In the genomic region with DNA sequence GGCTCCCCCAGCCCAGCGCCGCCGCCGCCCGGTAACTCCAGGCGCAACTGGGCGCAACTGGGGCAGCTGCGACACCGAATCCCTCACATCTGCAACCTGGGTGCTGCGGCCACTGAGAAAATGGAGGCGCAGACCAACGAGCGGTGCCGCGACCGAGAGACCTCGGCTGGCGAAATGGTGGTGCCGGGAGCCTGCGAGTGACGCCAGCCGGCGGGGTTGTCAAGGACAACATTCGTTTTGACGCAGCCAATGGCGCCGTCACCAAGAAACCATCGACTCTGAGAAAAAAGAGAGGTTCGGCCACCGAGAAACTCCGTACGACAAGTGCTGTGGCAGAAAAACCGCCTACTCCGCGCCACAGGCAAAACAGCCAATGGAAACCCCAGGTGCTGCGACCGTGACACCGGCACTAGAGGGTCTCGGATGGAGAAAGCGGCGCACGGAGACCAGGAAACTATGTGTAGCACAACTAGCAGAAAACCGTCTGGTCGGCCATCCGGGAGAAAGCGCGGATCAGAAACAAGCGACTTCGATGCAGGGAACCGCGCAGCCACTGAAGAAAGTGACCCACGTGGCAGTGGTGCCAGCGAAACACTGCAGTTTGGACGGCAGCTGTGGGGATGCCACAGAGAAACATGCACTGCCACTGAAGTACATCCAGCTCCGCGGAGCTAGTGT, we compare ENCODE assay signal across 8 cellular contexts.
DNase-seq lines count a peak whose midpoint lies in the region; ATAC-seq and TF ChIP-seq lines count a peak whose summit lies in the region.

No MANE protein-coding gene starts in this region.

- H3K36me3 ChIP-seq in esophagus muscularis mucosa, result no peaks in the 10 kb centered on the region

- intact Hi-C loops in esophagus muscularis mucosa (cut with DNase I), result loop anchor here (10.0 kb wide), 1 partner anchor 83 kb away; no protein-coding TSS in a partner anchor
- intact Hi-C loops in sciatic nerve (cut with DNase I), result loop anchor here (5.0 kb wide), 1 partner anchor 41 kb away; no protein-coding TSS in a partner anchor

- TF ChIP-seq CTCF in GM13976 (IDR thresholded peaks at IDR 0.05; ENCODE audit: borderline replicate concordance, control extremely low read depth, extremely low read depth, insufficient read depth, missing control alignments) (no peak), esophagus muscularis mucosa (IDR thresholded peaks at IDR 0.05) (no peak)

- peaks cover 24 to 43% (median 40%) of the 10 kb centered on the region in 4 donors for H3K4me1 ChIP-seq in esophagus muscularis mucosa

- H3K27me3 ChIP-seq in esophagus muscularis mucosa, result peaks cover 0 to 99% (median 58%) of the 10 kb centered on the region in 4 donors

- H3K27ac ChIP-seq in esophagus muscularis mucosa (replicated peaks in 1 of 4), result peak overlapping the region; percentile 74 to 89 (median 83)

- TF ChIP-seq EP300 in esophagus muscularis mucosa (IDR thresholded peaks at IDR 0.05), result no peak

- peak overlapping the region; percentile 51 to 63 (median 55) for H3K4me3 ChIP-seq in esophagus muscularis mucosa

- TF ChIP-seq POLR2A in esophagus muscularis mucosa (IDR thresholded peaks at IDR 0.05; ENCODE audit: low read depth), result no peak

- peaks cover 0 to 11% (median 0%) of the 10 kb centered on the region in 4 donors for H3K9me3 ChIP-seq in esophagus muscularis mucosa

- ATAC-seq in HG02678 (IDR thresholded peaks at IDR 0.05; ENCODE audit: unreplicated experiment) (peak; percentile 30), sciatic nerve (peak; percentile 24)

- peak; percentile 84 for DNase-seq in GM13976 (ENCODE audit: low spot score)
- DNase-seq in NCI-H345 (lab: John Stamatoyannopoulos, UW), result peak; percentile 62
- DNase-seq in activated CD8-positive, alpha-beta memory T cell treated with anti-CD3 and anti-CD28 coated beads, Interleukin-2, amount 50 U/mL, for 4 hours, result peak; percentile 66
- DNase-seq in esophagus muscularis mucosa (ENCODE audit: extremely low spot score), result no peak
- peak; percentile 70 for DNase-seq in sciatic nerve (ENCODE audit: low spot score)
- no peak for DNase-seq in glomerular visceral epithelial cell (ENCODE audit: extremely low spot score)
- no peak for DNase-seq in superior temporal gyrus (ENCODE audit: extremely low spot score)

- in situ Hi-C loops in GM13976 (cut with MboI; ENCODE audit: low sequenced_read_pairs, unreplicated experiment), result no loop called here

- WGBS in esophagus muscularis mucosa, result 5% methylated on average over 36 of the region's 56 CpGs

Comparison
In these comparisons a context has a peak if more than half of its experiments do, and no peak if none do; other contexts are left out.
1. DNase-seq: peak in GM13976 (single experiment), NCI-H345 (single experiment), activated CD8-positive, alpha-beta memory T cell treated with anti-CD3 and anti-CD28 coated beads, Interleukin-2, amount 50 U/mL, for 4 hours (single experiment) and sciatic nerve (single experiment); none in esophagus muscularis mucosa (single experiment), glomerular visceral epithelial cell (single experiment) and superior temporal gyrus (single experiment).